In the genomic region with DNA sequence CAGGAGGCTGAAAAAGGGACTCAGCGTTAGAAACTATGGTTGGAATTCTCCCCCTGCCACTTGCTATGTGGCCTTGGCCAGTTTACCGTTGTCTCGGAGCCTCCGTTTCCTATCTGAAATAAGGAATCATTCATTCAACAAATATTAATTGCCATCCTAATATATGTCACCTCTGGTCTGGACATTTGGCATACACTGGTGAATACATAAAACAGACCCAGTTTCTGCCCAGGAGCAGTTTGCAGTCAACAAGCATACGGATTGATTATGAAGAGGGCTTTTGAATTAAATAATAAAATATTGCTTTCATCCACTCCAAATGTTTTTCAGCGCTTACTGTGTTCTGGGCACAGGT, we compare ENCODE assay signal across 8 cellular contexts. TPM values are rescaled to one million over a fixed set of nuclear protein-coding genes. Genes with fewer than 3 reads are reported as not detected.
DNase-seq lines count a peak whose midpoint lies in the region; ATAC-seq and TF ChIP-seq lines count a peak whose summit lies in the region.

No MANE protein-coding gene starts in this region.

- POLR2A ChIA-PET in T-cell (lab: Charles Lee): interaction anchor here (0.6 to 0.7 kb wide), 2 partner anchors 28 to 1240 kb away, joined by 3 read pairs; no protein-coding TSS in a partner anchor

- no peaks in the 10 kb centered on the region for H3K36me3 Mint-ChIP-seq in T-cell

- CTCF ChIA-PET in T-cell (lab: Charles Lee): no interaction called here

- H3F3A ChIP-seq in GM23248 (ENCODE audit: insufficient read depth): peaks cover 13% of the 10 kb centered on the region

- no peaks in the 10 kb centered on the region for H3K9me3 Mint-ChIP-seq in T-cell

- H3K4me1 ChIP-seq in GM23248 (ENCODE audit: insufficient read depth) (peaks cover 7% of the 10 kb centered on the region; the same call in 1 of the 2 replicates), sigmoid colon (peaks cover 0 to 18% (median 17%) of the 10 kb centered on the region in 4 donors)

- DNase-seq in GM23248 (no peak), T-cell (no peak), fibroblast of pulmonary artery (ENCODE audit: low read depth) (no peak), sigmoid colon (no peak), KBM-7 (no peak)
- DNase-seq in stimulated activated CD4-positive, alpha-beta T cell treated with anti-CD3 and anti-CD28 coated beads, Interleukin-15, amount 100 ng/mL, for 24 hours: no peak

- peak overlapping the region; percentile 66 for H3K9ac ChIP-seq in GM23248

- H3K4me2 ChIP-seq in GM23248 (ENCODE audit: unreplicated experiment): peak overlapping the region; percentile 95

- peaks cover 23 to 40% (median 32%) of the 10 kb centered on the region in 3 donors for H3K4me1 Mint-ChIP-seq in T-cell

- H3K27me3 ChIP-seq in GM23248 (replicated peaks; ENCODE audit: insufficient read depth): no peaks in the 10 kb centered on the region; the same call in 1 of the 2 replicates
- peaks cover 3 to 67% (median 50%) of the 10 kb centered on the region in 3 donors for H3K27me3 ChIP-seq in sigmoid colon

- peak overlapping the region; percentile 90 for H3K4me3 ChIP-seq in GM23248
- peak overlapping the region; percentile 65 for H3K4me3 ChIP-seq in fibroblast of pulmonary artery (replicated peaks; ENCODE audit: low read depth, low read length)
- peak overlapping the region; percentile 21 to 51 (median 42) for H3K4me3 ChIP-seq in sigmoid colon

- no peaks in the 10 kb centered on the region for H3K9me2 ChIP-seq in GM23248 (ENCODE audit: insufficient read depth)

- TF ChIP-seq CTCF in fibroblast of pulmonary artery (IDR thresholded peaks at IDR 0.05; ENCODE audit: low read length, missing control alignments) (no peak), sigmoid colon (IDR thresholded peaks at IDR 0.05) (no peak)

- H4K20me1 ChIP-seq in GM23248 (ENCODE audit: insufficient read depth): no peaks in the 10 kb centered on the region

- H3K27me3 Mint-ChIP-seq in T-cell: peaks cover 55 to 58% of the 10 kb centered on the region in 2 donors

- WGBS in GM23248 (ENCODE audit: low coverage in 1 of 2, low lambda C conversion rate in 2 of 2, missing lambda C conversion rate in 2 of 2), 2 experiments: 39 to 46% methylated on average over 6 of the region's 6 CpGs
- WGBS in sigmoid colon, 2 donors: 6 to 10% methylated on average over 6 of the region's 6 CpGs

- TF ChIP-seq EP300 in sigmoid colon (IDR thresholded peaks at IDR 0.05): no peak

- H3K27ac ChIP-seq in GM23248: no peak overlapping the region
- H3K27ac ChIP-seq in sigmoid colon: no peak overlapping the region

- no peak for TF ChIP-seq POLR2A in sigmoid colon (IDR thresholded peaks at IDR 0.05)

- H3K79me2 ChIP-seq in GM23248 (ENCODE audit: insufficient read depth): no peaks in the 10 kb centered on the region

- intact Hi-C loops in sigmoid colon (cut with DNase I): no loop called here

- in situ Hi-C loops in GM23248 (cut with MboI) (no loop called here), KBM-7 (cut with MboI; ENCODE audit: low pct_unique_long_range_greater_than_20kb, low sequenced_read_pairs) (no loop called here)

- no peak overlapping the region for H3K27ac Mint-ChIP-seq in T-cell

- H3K9me3 ChIP-seq in GM23248 (ENCODE audit: low read depth) (no peaks in the 10 kb centered on the region), sigmoid colon (no peaks in the 10 kb centered on the region)

- no peaks in the 10 kb centered on the region for H3K36me3 ChIP-seq in GM23248 (ENCODE audit: low read depth)
- H3K36me3 ChIP-seq in sigmoid colon: no peaks in the 10 kb centered on the region

- ATAC-seq in T-cell (replicated peaks in 1 of 4) (no peak), GM19023 (IDR thresholded peaks at IDR 0.05; ENCODE audit: unreplicated experiment) (no peak), GM18858 (IDR thresholded peaks at IDR 0.05; ENCODE audit: unreplicated experiment) (no peak)

- H3K4me3 Mint-ChIP-seq in T-cell: peak overlapping the region; percentile 83 to 88 (median 86)

- H2AFZ ChIP-seq in GM23248: peak overlapping the region; percentile 96

RNA-seq across cellular contexts. Expression of a gene that starts 7.6 kb away (rescaled TPM):
- total RNA-seq in GM23248 (2014; rRNA removed; shearing (Covaris generic)): not detected in 2 replicates
- polyA plus RNA-seq in GM23248 (2016; fragmentation: Nextera tagmentation; extraction: Ambion mirVana): not detected in 2 replicates
- total RNA-seq in T-cell: not detected
- not detected for total RNA-seq in sigmoid colon
- polyA plus RNA-seq in sigmoid colon: not detected

RNA-seq across cellular contexts. Expression of a gene that starts 28.0 kb away (rescaled TPM):
- total RNA-seq in GM23248 (2014; rRNA removed; shearing (Covaris generic)): 111 and 126 TPM in 2 replicates
- polyA plus RNA-seq in GM23248 (2016; fragmentation: Nextera tagmentation; extraction: Ambion mirVana) (137 and 142 TPM in 2 replicates), sigmoid colon (10 to 100 TPM; 17.6 to 19.8 (median 18.0) TPM)
- total RNA-seq in T-cell (10 to 100 TPM; 38.8 to 59.3 (median 40.5) TPM), sigmoid colon (10 to 100 TPM; 22.8 to 34.6 (median 25.0) TPM)
